24 cellular contexts compared by ENCODE assay signal in genomic region chr3:44326035-44326434, GRCh38. TPM values are rescaled to one million over a fixed set of nuclear protein-coding genes. Genes with fewer than 3 reads are reported as not detected.
DNase-seq lines count a peak whose midpoint lies in the region; ATAC-seq, FAIRE-seq and TF ChIP-seq lines count a peak whose summit lies in the region.
"Had no signal": no experiment of that assay in that cellular context is flagged by ENCODE, and none has a peak within 500 bp of the region (broad histone marks: within the 10 kb centered on the region; RNA-seq: fewer than 3 reads in every experiment).

No MANE protein-coding gene starts in this region.

- no peak overlapping the region for H3K27ac ChIP-seq in gastrocnemius medialis
- H3K27ac ChIP-seq: ascending aorta, epithelial cell of prostate, lower lobe of right lung, sigmoid colon had no signal

- TF ChIP-seq CTCF in bronchial epithelial cell (IDR thresholded peaks at IDR 0.05; ENCODE audit: insufficient read depth, low read length, severe bottlenecking) (no peak), fibroblast of villous mesenchyme (IDR thresholded peaks at IDR 0.05; ENCODE audit: insufficient read depth, low read depth, low read length) (no peak), gastrocnemius medialis (IDR thresholded peaks at IDR 0.05 in 4 of 5, conservative IDR thresholded peaks at IDR 0.05 in 1 of 5) (no peak)

- peaks cover 2% of the 10 kb centered on the region for H3K4me1 Mint-ChIP-seq in T-helper 17 cell
- H3K4me1 Mint-ChIP-seq: activated B cell treated with CpG ODN at 0.5 μM for 24 hours; activated naive CD4-positive, alpha-beta T cell treated with anti-CD3 and anti-CD28 coated beads, Interleukin-2, amount 50 U/mL, for 24 hours had no signal

- H3K27me3 ChIP-seq in bronchial epithelial cell (ENCODE audit: control insufficient read depth, insufficient read depth, low read length) (no peaks in the 10 kb centered on the region), gastrocnemius medialis (no peaks in the 10 kb centered on the region)
- H3K27me3 ChIP-seq: ascending aorta, sigmoid colon had no signal

- DNase-seq in LHCN-M2 (ENCODE audit: low read depth) (peak; percentile 31), bronchial epithelial cell (ENCODE audit: low read depth) (peak; percentile 25), fibroblast of villous mesenchyme (ENCODE audit: low read depth) (peak; percentile 43), gastrocnemius medialis (no peak), T-helper 17 cell (no peak), GM19239 (ENCODE audit: insufficient read length, low spot score) (no peak)
- DNase-seq: activated B cell treated with CpG ODN at 0.5 μM for 24 hours; activated CD4-positive, alpha-beta T cell treated with anti-CD3 and anti-CD28 coated beads, Interleukin-2, amount 50 U/mL, for 4 hours; lower lobe of right lung; NCI-H1105; NCI-H2081; NCI-H345; NCI-H82; Right ventricle myocardium superior; sigmoid colon had no signal

- FAIRE-seq in G401.6 (lab: Jason Lieb, UNC) (peak; percentile 6), bronchial epithelial cell (lab: Jason Lieb, UNC) (no peak), GM19239 (lab: Jason Lieb, UNC) (no peak)
- FAIRE-seq: D721Med had no signal

- ATAC-seq in GM21360 (IDR thresholded peaks at IDR 0.05; ENCODE audit: unreplicated experiment), result no peak
- ATAC-seq in gastrocnemius medialis, result no peak
- ATAC-seq in T-helper 17 cell, result no peak
- ATAC-seq: GM23338, lower lobe of right lung had no signal

- no peak overlapping the region for H3K4me3 Mint-ChIP-seq in T-helper 17 cell
- H3K4me3 Mint-ChIP-seq: activated B cell treated with CpG ODN at 0.5 μM for 24 hours; activated naive CD4-positive, alpha-beta T cell treated with anti-CD3 and anti-CD28 coated beads, Interleukin-2, amount 50 U/mL, for 24 hours; GM23338; stimulated activated naive CD8-positive, alpha-beta T cell treated with anti-CD3 and anti-CD28 coated beads, Interleukin-15, Interleukin-2, amounts not matched to agents 100 ng/mL and 50 ng/mL, for 24 hours had no signal

- TF ChIP-seq POLR2A in gastrocnemius medialis (IDR thresholded peaks at IDR 0.05), result no peak

- H3K4me3 ChIP-seq in bronchial epithelial cell (ENCODE audit: low read depth, low read length) (no peak overlapping the region), fibroblast of villous mesenchyme (ENCODE audit: low read depth, low read length) (no peak overlapping the region), gastrocnemius medialis (no peak overlapping the region)
- H3K4me3 ChIP-seq: ascending aorta, GM23338, lower lobe of right lung, sigmoid colon had no signal

- H3K36me3 Mint-ChIP-seq in T-helper 17 cell (ENCODE audit: low read depth), result no peaks in the 10 kb centered on the region

- peaks cover 0 to 2% of the 10 kb centered on the region in 2 donors for H3K4me1 ChIP-seq in gastrocnemius medialis
- H3K4me1 ChIP-seq: ascending aorta, lower lobe of right lung, sigmoid colon had no signal

- no peaks in the 10 kb centered on the region for H3K9me3 ChIP-seq in gastrocnemius medialis
- H3K9me3 ChIP-seq in T-helper 17 cell (ENCODE audit: control insufficient read depth, low read length, poor library complexity, severe bottlenecking), result no peaks in the 10 kb centered on the region
- H3K9me3 ChIP-seq: ascending aorta, lower lobe of right lung, sigmoid colon had no signal

- intact Hi-C loops in gastrocnemius medialis (cut with DNase I; ENCODE audit: low total_unique reads), result loop anchor here (10.0 kb wide), 1 partner anchor 589 kb away; no protein-coding TSS in a partner anchor

- in situ Hi-C loops in gastrocnemius medialis (cut with MboI; ENCODE audit: low sequenced_read_pairs in 4 of 4), result loop anchor here in 1 of 4 donors (10.0 to 25.0 kb wide), 2 partner anchors 186 to 299 kb away; partner anchors contain the start of gene ZNF197

- peaks cover 27% of the 10 kb centered on the region for H3K27me3 Mint-ChIP-seq in T-helper 17 cell
- H3K27me3 Mint-ChIP-seq: progenitor cell of endocrine pancreas had no signal

- no peak overlapping the region for H3K27ac Mint-ChIP-seq in T-helper 17 cell
- H3K27ac Mint-ChIP-seq: activated B cell treated with CpG ODN at 0.5 μM for 24 hours; activated naive CD4-positive, alpha-beta T cell treated with anti-CD3 and anti-CD28 coated beads, Interleukin-2, amount 50 U/mL, for 24 hours; GM23338; progenitor cell of endocrine pancreas; stimulated activated naive CD8-positive, alpha-beta T cell treated with anti-CD3 and anti-CD28 coated beads, Interleukin-15, Interleukin-2, amounts not matched to agents 100 ng/mL and 50 ng/mL, for 24 hours had no signal

- H3K36me3 ChIP-seq in bronchial epithelial cell (ENCODE audit: control insufficient read depth, insufficient read depth, low read length) (no peaks in the 10 kb centered on the region), gastrocnemius medialis (no peaks in the 10 kb centered on the region)
- H3K36me3 ChIP-seq: ascending aorta, lower lobe of right lung, sigmoid colon had no signal

RNA-seq across cellular contexts. Expression of gene TCAIM, which starts 12.5 kb away (rescaled TPM):
- total RNA-seq in LHCN-M2 (2014; rRNA removed) (22.6 and 24.6 TPM in 2 replicates), bronchial epithelial cell (30.3 and 32.9 TPM in 2 replicates), fibroblast of villous mesenchyme (19.6 and 37.6 TPM in 2 replicates), gastrocnemius medialis (10 to 100 TPM; 15.5 to 26.9 (median 22.7) TPM), T-helper 17 cell (1 to 10 TPM; 6.3 to 9.4 TPM)
- 7.7 TPM for polyA plus RNA-seq in LHCN-M2 (2012)

Comparison
In these comparisons a context has a peak if more than half of its experiments do, and no peak if none do; other contexts are left out.
1. DNase-seq: peak in LHCN-M2 (single experiment), bronchial epithelial cell (single experiment) and fibroblast of villous mesenchyme (single experiment); none in gastrocnemius medialis (0 of 2), T-helper 17 cell (0 of 3) and GM19239 (single experiment).